21 cellular contexts compared by ENCODE assay signal in genomic region chr20:572752-573151, GRCh38. TPM values are rescaled to one million over a fixed set of nuclear protein-coding genes. Genes with fewer than 3 reads are reported as not detected.
DNase-seq lines count a peak whose midpoint lies in the region; ATAC-seq, FAIRE-seq and TF ChIP-seq lines count a peak whose summit lies in the region.
"Had no signal": no experiment of that assay in that cellular context is flagged by ENCODE, and none has a peak within 500 bp of the region (broad histone marks: within the 10 kb centered on the region; RNA-seq: fewer than 3 reads in every experiment).

No MANE protein-coding gene starts in this region.

- H3K4me2 ChIP-seq in A549, result no peak overlapping the region
- no peak overlapping the region for H3K4me2 ChIP-seq in neuronal stem cell (ENCODE audit: insufficient read depth, low read length, poor library complexity, severe bottlenecking)
- H3K4me2 ChIP-seq: KMS-11 had no signal

- H3K27ac ChIP-seq in A549 (no peak overlapping the region), neuronal stem cell (replicated peaks; ENCODE audit: low read length) (no peak overlapping the region)
- H3K27ac ChIP-seq in CD4-positive, alpha-beta T cell (ENCODE audit: low read depth, low read length), result no peak overlapping the region
- H3K27ac ChIP-seq: KMS-11, SJCRH30 had no signal

- H2BK12ac ChIP-seq in neuronal stem cell (ENCODE audit: low read length), result no peak overlapping the region

- peaks cover 17% of the 10 kb centered on the region for H3K27me3 ChIP-seq in NT2/D1 (ENCODE audit: insufficient read depth, insufficient read length)
- H3K27me3 ChIP-seq in neuronal stem cell (ENCODE audit: control insufficient read depth in 3 of 3, insufficient read depth in 3 of 3, low read depth in 1 of 3, low read length in 3 of 3), result peaks cover 0 to 72% (median under 1%) of the 10 kb centered on the region in 3 experiments
- peaks cover 43% of the 10 kb centered on the region for H3K27me3 ChIP-seq in CD4-positive, alpha-beta T cell (ENCODE audit: control insufficient read depth, insufficient read depth, low read length)

- H2AFZ ChIP-seq in neuronal stem cell (ENCODE audit: low read length), result no peak overlapping the region

- intact Hi-C loops in left ventricle myocardium superior (cut with micrococcal nuclease), result no loop called here
- intact Hi-C loops in CD4-positive, alpha-beta T cell (cut with DNase I, micrococcal nuclease), result no loop called here

- H2BK5ac ChIP-seq in neuronal stem cell (ENCODE audit: low read length), result no peak overlapping the region

- peak overlapping the region; percentile 1 for H3K9ac ChIP-seq in NT2/D1 (ENCODE audit: insufficient read length, low read depth)
- no peak overlapping the region for H3K9ac ChIP-seq in neuronal stem cell (ENCODE audit: low read depth, low read length, poor library complexity)
- H3K9ac ChIP-seq: KMS-11 had no signal

- H2AK5ac ChIP-seq in neuronal stem cell (ENCODE audit: low read depth, low read length), result no peak overlapping the region

- peaks cover 26% of the 10 kb centered on the region for H3K27me3 Mint-ChIP-seq in chondrocyte (ENCODE audit: low read depth)
- H3K27me3 Mint-ChIP-seq in CD4-positive, alpha-beta T cell, result peaks cover 58% of the 10 kb centered on the region

- no peak overlapping the region for H3K14ac ChIP-seq in neuronal stem cell (ENCODE audit: low read length)

- no peak for DNase-seq in A549 (ENCODE audit: low read depth in 1 of 2, low spot score in 1 of 2)
- DNase-seq in NT2/D1 (ENCODE audit: low read depth, low spot score), result no peak
- no peak for DNase-seq in left ventricle myocardium superior
- no peak for DNase-seq in neuronal stem cell (ENCODE audit: low spot score)
- DNase-seq in SHP77 treated with DMSO at 0.1 percent for 48 hours (lab: John Stamatoyannopoulos, UW), result no peak
- DNase-seq in chondrocyte (ENCODE audit: low spot score), result no peak
- DNase-seq in CD4-positive, alpha-beta T cell, result no peak
- DNase-seq in nucleus accumbens (lab: John Stamatoyannopoulos, UW), result no peak
- DNase-seq: ACHN; AML-193; CD4-positive, CD25-positive, alpha-beta regulatory T cell; EL; HFFc6; NCI-H1048; NCI-H146; NCI-H2081; NCI-H510A treated with DMSO at 0.1 percent for 48 hours; SJCRH30 had no signal

- H3K4me3 Mint-ChIP-seq in chondrocyte (ENCODE audit: unreplicated experiment), result no peak overlapping the region
- H3K4me3 Mint-ChIP-seq in CD4-positive, alpha-beta T cell, result no peak overlapping the region
- H3K4me3 Mint-ChIP-seq: CD4-positive, CD25-positive, alpha-beta regulatory T cell; HFFc6 had no signal

- no peak overlapping the region for H3K4me3 ChIP-seq in A549
- H3K4me3 ChIP-seq in NT2/D1 (ENCODE audit: insufficient read length, low read depth), result no peak overlapping the region
- H3K4me3 ChIP-seq in neuronal stem cell (ENCODE audit: low read length in 2 of 2), result no peak overlapping the region

- H3K9me3 ChIP-seq in A549 (no peaks in the 10 kb centered on the region), NT2/D1 (ENCODE audit: insufficient read depth, low read length) (no peaks in the 10 kb centered on the region), neuronal stem cell (replicated peaks in 1 of 2; ENCODE audit: control insufficient read depth in 2 of 2, insufficient read depth in 1 of 2, low read depth in 1 of 2, low read length in 2 of 2) (no peaks in the 10 kb centered on the region)
- no peaks in the 10 kb centered on the region for H3K9me3 ChIP-seq in CD4-positive, alpha-beta T cell (ENCODE audit: control insufficient read depth, low read length)
- H3K9me3 ChIP-seq: SJCRH30 had no signal

- ATAC-seq in A549 (peak; percentile 17 to 22; a peak in 4 of 6 replicates), left ventricle myocardium superior (peak; percentile 4)
- ATAC-seq in CD4-positive, alpha-beta T cell (ENCODE audit: poor library complexity), result no peak

- H3K23ac ChIP-seq in neuronal stem cell (ENCODE audit: low read depth, low read length, poor library complexity), result no peak overlapping the region

- POLR2A ChIA-PET in A549 (lab: Yijun Ruan, JAX), result interaction anchor here (1.5 kb wide), 1 partner anchor 29 kb away, joined by 4 read pairs; the partner anchor contains the start of gene CSNK2A1
- POLR2A ChIA-PET in CD4-positive, alpha-beta T cell (lab: Charles Lee), result no interaction called here

- peak overlapping the region; percentile 29 for H2BK15ac ChIP-seq in neuronal stem cell (ENCODE audit: low read length)

- no peak overlapping the region for H3K4ac ChIP-seq in neuronal stem cell (ENCODE audit: low read length)

- no peaks in the 10 kb centered on the region for H3K36me3 Mint-ChIP-seq in chondrocyte (ENCODE audit: low read depth)
- no peaks in the 10 kb centered on the region for H3K36me3 Mint-ChIP-seq in CD4-positive, alpha-beta T cell (ENCODE audit: low read depth)
- H3K36me3 Mint-ChIP-seq: CD4-positive, CD25-positive, alpha-beta regulatory T cell had no signal

- no peak for TF ChIP-seq POLR2A in A549 (IDR thresholded peaks at IDR 0.05; ENCODE audit: low read length)

- peaks cover 18% of the 10 kb centered on the region for H3K4me1 Mint-ChIP-seq in chondrocyte (ENCODE audit: low read depth)
- no peaks in the 10 kb centered on the region for H3K4me1 Mint-ChIP-seq in CD4-positive, alpha-beta T cell (ENCODE audit: low read depth)
- H3K4me1 Mint-ChIP-seq: CD4-positive, CD25-positive, alpha-beta regulatory T cell had no signal

- TF ChIP-seq CTCF in A549 (IDR thresholded peaks at IDR 0.05) (no peak), chondrocyte (IDR thresholded peaks at IDR 0.05) (no peak)
- no peak for TF ChIP-seq CTCF in CD4-positive, alpha-beta T cell (IDR thresholded peaks at IDR 0.05)

- H3K4me1 ChIP-seq in A549 (peaks cover 6% of the 10 kb centered on the region; the same call in 2 of the 3 replicates), NT2/D1 (ENCODE audit: insufficient read depth, insufficient read length) (peaks cover 15% of the 10 kb centered on the region), neuronal stem cell (ENCODE audit: control insufficient read depth in 2 of 2, insufficient read depth in 1 of 2, low read depth in 1 of 2, low read length in 2 of 2) (peaks cover 0 to 24% of the 10 kb centered on the region in 2 donors)

- no peaks in the 10 kb centered on the region for H3K9me3 Mint-ChIP-seq in chondrocyte (ENCODE audit: low read depth)
- H3K9me3 Mint-ChIP-seq in CD4-positive, alpha-beta T cell, result no peaks in the 10 kb centered on the region
- H3K9me3 Mint-ChIP-seq: HFFc6 had no signal

- H4K91ac ChIP-seq in neuronal stem cell (ENCODE audit: low read depth, low read length, poor library complexity), result no peak overlapping the region

- H4K8ac ChIP-seq in neuronal stem cell (ENCODE audit: low read depth, low read length), result no peak overlapping the region

- H2BK120ac ChIP-seq in neuronal stem cell (ENCODE audit: low read depth, low read length), result no peak overlapping the region

- no peak for FAIRE-seq in A549 (lab: Jason Lieb, UNC)

- no peak for TF ChIP-seq EP300 in A549 (IDR thresholded peaks at IDR 0.05)

- H3K18ac ChIP-seq in neuronal stem cell (ENCODE audit: low read length), result no peak overlapping the region

- WGBS in A549 (ENCODE audit: missing lambda C conversion rate), result 64% methylated on average over 7 of the region's 7 CpGs
- no CpG with 5 or more reads among the region's 7 CpGs for WGBS in neuronal stem cell (ENCODE audit: extremely low coverage in 2 of 2, insufficient read length in 2 of 2, insufficient replicate concordance in 1 of 2), 2 donors

- TF ChIP-seq RAD21 in A549 (conservative IDR thresholded peaks at IDR 0.05 in 1 of 2, IDR thresholded peaks at IDR 0.05 in 1 of 2), result no peak

- H3K36me3 ChIP-seq in NT2/D1 (ENCODE audit: insufficient read depth, insufficient read length, low read length) (no peaks in the 10 kb centered on the region), neuronal stem cell (replicated peaks in 1 of 2; ENCODE audit: control insufficient read depth in 2 of 2, insufficient read depth in 2 of 2, low read length in 2 of 2) (no peaks in the 10 kb centered on the region)
- H3K36me3 ChIP-seq: SJCRH30 had no signal

- CTCF ChIA-PET in A549 (lab: Yijun Ruan, JAX), result interaction anchor here (0.8 to 20.9 kb wide), 6 partner anchors 9 to 161 kb away, joined by 3 to 432 read pairs (median 10); no protein-coding TSS in a partner anchor
- CTCF ChIA-PET in CD4-positive, alpha-beta T cell (lab: Charles Lee), result no interaction called here

- no peaks in the 10 kb centered on the region for H3K79me1 ChIP-seq in neuronal stem cell (ENCODE audit: low read depth, low read length)

- no peak overlapping the region for H3K27ac Mint-ChIP-seq in chondrocyte (ENCODE audit: unreplicated experiment)
- H3K27ac Mint-ChIP-seq in CD4-positive, alpha-beta T cell, result no peak overlapping the region
- H3K27ac Mint-ChIP-seq: HFFc6 had no signal

TF ChIP-seq in A549, 52 proteins besides CTCF, POLR2A, EP300 and RAD21 (continues in another document):
- TF ChIP-seq PHF8 (IDR thresholded peaks at IDR 0.05; ENCODE audit: borderline replicate concordance, low read depth), result no peak
- TF ChIP-seq EHF (CRISPR knock-in tag; IDR thresholded peaks at IDR 0.05), result no peak
- TF ChIP-seq HOXA7 (CRISPR knock-in tag; IDR thresholded peaks at IDR 0.05), result no peak
- no peak for TF ChIP-seq MYC (IDR thresholded peaks at IDR 0.05; ENCODE audit: borderline replicate concordance, low read length)
- no peak for TF ChIP-seq FOXS1 (CRISPR knock-in tag; IDR thresholded peaks at IDR 0.05)

RNA-seq across cellular contexts. Expression of gene CSNK2A1, which starts 29.2 kb away (rescaled TPM):
- 231 and 306 TPM in 2 replicates for polyA plus RNA-seq in A549 (2011; rRNA removed)
- 98.3 and 99.8 TPM in 2 replicates for polyA plus RNA-seq in A549 (2012; cell fraction: cytosol; rRNA removed)
- 97.3 and 104 TPM in 2 replicates for polyA plus RNA-seq in A549 (2012; cell fraction: nucleus; rRNA removed)
- 155 to 157 TPM (median 156 TPM) in 3 replicates for polyA plus RNA-seq in A549 (2017; fragmentation: RNase III; extraction: RNeasy Plus Mini Kit Qiagen cat#74134 plus additional on column Dnase treatment)
- polyA minus RNA-seq in A549 (2011; rRNA and poly(A)+ RNA removed), result 263 and 303 TPM in 2 replicates
- 116 TPM for total RNA-seq in left ventricle myocardium superior
- polyA plus RNA-seq in neuronal stem cell (2013, experiment 1 of 2), result 232 TPM
- polyA plus RNA-seq in neuronal stem cell (2013, experiment 2 of 2), result 239 TPM
- total RNA-seq in chondrocyte, result 121 to 129 TPM (median 122 TPM) in 3 replicates
- total RNA-seq in CD4-positive, alpha-beta T cell, result 10 to 100 TPM; 55.5 to 56.9 TPM

RNA-seq across cellular contexts. Expression of gene TCF15, which starts 37.4 kb away (rescaled TPM):
- polyA plus RNA-seq in A549 (2011; rRNA removed) (not detected in 2 replicates), A549 (2017; fragmentation: RNase III; extraction: RNeasy Plus Mini Kit Qiagen cat#74134 plus additional on column Dnase treatment) (not detected in 3 replicates)
- polyA plus RNA-seq in A549 (2012; cell fraction: cytosol; rRNA removed), result not detected in 2 replicates
- not detected in 2 replicates for polyA plus RNA-seq in A549 (2012; cell fraction: nucleus; rRNA removed)
- not detected in 2 replicates for polyA minus RNA-seq in A549 (2011; rRNA and poly(A)+ RNA removed)
- total RNA-seq in left ventricle myocardium superior (11.8 TPM), chondrocyte (0.28 to 0.50 TPM in 2 of 3 replicates, not detected in the other)
- polyA plus RNA-seq in neuronal stem cell (2013, experiment 1 of 2), result 2.0 TPM
- 1.8 TPM for polyA plus RNA-seq in neuronal stem cell (2013, experiment 2 of 2)
- total RNA-seq in CD4-positive, alpha-beta T cell, result not detected
- total RNA-seq: CD4-positive, CD25-positive, alpha-beta regulatory T cell; H4; HFFc6; M059J; SJCRH30 had no signal
- polyA plus RNA-seq: CD4-positive, CD25-positive, alpha-beta regulatory T cell had no signal
